Comparison of ENCODE assay signal across 26 cellular contexts in the genomic region with DNA sequence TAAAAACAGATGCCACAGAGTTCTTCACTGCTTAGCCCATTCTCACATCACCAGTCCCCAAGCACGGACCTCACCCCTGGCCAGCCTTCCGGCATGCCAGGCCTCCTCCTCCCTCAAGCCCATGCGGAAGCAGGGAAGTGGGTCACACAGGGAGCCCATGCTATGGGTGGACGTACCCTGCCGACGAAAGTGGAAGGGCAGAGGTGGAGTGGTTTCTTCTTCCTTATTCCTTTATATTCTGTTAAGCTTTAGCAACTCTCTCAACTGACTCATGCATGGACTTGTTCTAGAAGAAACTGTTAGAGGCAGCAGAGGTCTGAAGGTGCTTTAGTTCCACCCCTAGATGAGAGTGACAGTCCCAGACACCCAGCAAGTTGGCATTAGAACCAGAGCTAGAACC.
DNase-seq lines count a peak whose midpoint lies in the region; ATAC-seq, FAIRE-seq and TF ChIP-seq lines count a peak whose summit lies in the region.
"Had no signal": no experiment of that assay in that cellular context is flagged by ENCODE, and none has a peak within 500 bp of the region (broad histone marks: within the 10 kb centered on the region; RNA-seq: fewer than 3 reads in every experiment).

No MANE protein-coding gene starts in this region.

- peak; percentile 74 for ATAC-seq in esophagus mucosa
- ATAC-seq in naive thymus-derived CD4-positive, alpha-beta T cell, result peak; percentile 64
- ATAC-seq in activated CD8-positive, alpha-beta memory T cell treated with anti-CD3 and anti-CD28 coated beads, Interleukin-2, amount 10 ng/mL, durations not matched to agents 7 days and 5 days, result no peak
- ATAC-seq: right cardiac atrium had no signal

- peak overlapping the region in 1 of 9 donors; percentile 50 for H3K27ac Mint-ChIP-seq in naive thymus-derived CD4-positive, alpha-beta T cell
- no peak overlapping the region for H3K27ac Mint-ChIP-seq in activated CD8-positive, alpha-beta memory T cell treated with anti-CD3 and anti-CD28 coated beads, Interleukin-2, amount 10 ng/mL, durations not matched to agents 7 days and 5 days
- H3K27ac Mint-ChIP-seq: activated naive CD4-positive, alpha-beta T cell treated with anti-CD3 and anti-CD28 coated beads, Interleukin-2, amount 50 U/mL, for 24 hours; activated T-helper 1 cell treated with anti-CD3 and anti-CD28 coated beads, Interleukin-12 subunit alpha, Interleukin-12 subunit beta, Interleukin-2, Interleukin-4 antibody, amounts not matched to agents 30 ng/mL and 10 ng/mL and 1 ng/mL, durations not matched to agents 14 hours and 24 hours and 36 hours; type B pancreatic cell had no signal

- no peaks in the 10 kb centered on the region for H3K9me3 ChIP-seq in naive thymus-derived CD4-positive, alpha-beta T cell (ENCODE audit: control insufficient read depth in 2 of 3, low read length in 3 of 3)
- H3K9me3 ChIP-seq: colonic mucosa, MG63, Peyer's patch had no signal

- no peak for FAIRE-seq in GM12891 (lab: Jason Lieb, UNC)
- FAIRE-seq: GM18507, islet of Langerhans had no signal

- no peak overlapping the region for H3K27ac ChIP-seq in naive thymus-derived CD4-positive, alpha-beta T cell (ENCODE audit: low read depth, low read length)
- H3K27ac ChIP-seq: C4-2B, cardiac muscle cell, colonic mucosa, Peyer's patch had no signal

- H3K4me3 Mint-ChIP-seq in naive thymus-derived CD4-positive, alpha-beta T cell, result no peak overlapping the region
- H3K4me3 Mint-ChIP-seq in activated CD8-positive, alpha-beta memory T cell treated with anti-CD3 and anti-CD28 coated beads, Interleukin-2, amount 10 ng/mL, durations not matched to agents 7 days and 5 days, result no peak overlapping the region
- H3K4me3 Mint-ChIP-seq: activated naive CD4-positive, alpha-beta T cell treated with anti-CD3 and anti-CD28 coated beads, Interleukin-2, amount 50 U/mL, for 24 hours; activated T-helper 1 cell treated with anti-CD3 and anti-CD28 coated beads, Interleukin-12 subunit alpha, Interleukin-12 subunit beta, Interleukin-2, Interleukin-4 antibody, amounts not matched to agents 30 ng/mL and 10 ng/mL and 1 ng/mL, durations not matched to agents 14 hours and 24 hours and 36 hours; neural crest cell; type B pancreatic cell had no signal

- intact Hi-C loops in naive thymus-derived CD4-positive, alpha-beta T cell (cut with micrococcal nuclease), result no loop called here

- no peaks in the 10 kb centered on the region for H3K27me3 ChIP-seq in naive thymus-derived CD4-positive, alpha-beta T cell (ENCODE audit: control insufficient read depth in 2 of 2, insufficient read depth in 2 of 2, low read length in 2 of 2)
- H3K27me3 ChIP-seq: cardiac muscle cell, colonic mucosa, MG63, Peyer's patch had no signal

- H3K4me1 Mint-ChIP-seq in naive thymus-derived CD4-positive, alpha-beta T cell, result peaks cover 8 to 30% (median 28%) of the 10 kb centered on the region in 7 donors
- H3K4me1 Mint-ChIP-seq in activated CD8-positive, alpha-beta memory T cell treated with anti-CD3 and anti-CD28 coated beads, Interleukin-2, amount 10 ng/mL, durations not matched to agents 7 days and 5 days, result peaks cover 14% of the 10 kb centered on the region
- H3K4me1 Mint-ChIP-seq: neural crest cell had no signal

- TF ChIP-seq POLR2A in GM12891 (IDR thresholded peaks at IDR 0.05; ENCODE audit: low read depth, low read length), result no peak

- H3K9me3 Mint-ChIP-seq in naive thymus-derived CD4-positive, alpha-beta T cell, result peaks cover 0 to 8% (median 0%) of the 10 kb centered on the region in 11 donors
- no peaks in the 10 kb centered on the region for H3K9me3 Mint-ChIP-seq in activated CD8-positive, alpha-beta memory T cell treated with anti-CD3 and anti-CD28 coated beads, Interleukin-2, amount 10 ng/mL, durations not matched to agents 7 days and 5 days (ENCODE audit: low read depth)
- H3K9me3 Mint-ChIP-seq: activated naive CD4-positive, alpha-beta T cell treated with anti-CD3 and anti-CD28 coated beads, Interleukin-2, amount 50 U/mL, for 24 hours; activated T-helper 1 cell treated with anti-CD3 and anti-CD28 coated beads, Interleukin-12 subunit alpha, Interleukin-12 subunit beta, Interleukin-2, Interleukin-4 antibody, amounts not matched to agents 30 ng/mL and 10 ng/mL and 1 ng/mL, durations not matched to agents 14 hours and 24 hours and 36 hours; neural crest cell; type B pancreatic cell had no signal

- peaks cover 0 to 9% of the 10 kb centered on the region in 2 donors for H3K4me1 ChIP-seq in naive thymus-derived CD4-positive, alpha-beta T cell (ENCODE audit: control insufficient read depth in 2 of 2, insufficient read depth in 2 of 2, low read length in 2 of 2)

- peaks cover 0 to 3% (median 0%) of the 10 kb centered on the region in 5 donors for H3K36me3 Mint-ChIP-seq in naive thymus-derived CD4-positive, alpha-beta T cell
- H3K36me3 Mint-ChIP-seq in activated CD8-positive, alpha-beta memory T cell treated with anti-CD3 and anti-CD28 coated beads, Interleukin-2, amount 10 ng/mL, durations not matched to agents 7 days and 5 days, result no peaks in the 10 kb centered on the region
- H3K36me3 Mint-ChIP-seq: activated naive CD4-positive, alpha-beta T cell treated with anti-CD3 and anti-CD28 coated beads, Interleukin-2, amount 50 U/mL, for 24 hours; type B pancreatic cell had no signal

- H3K4me3 ChIP-seq in naive thymus-derived CD4-positive, alpha-beta T cell (ENCODE audit: low read length), result no peak overlapping the region
- H3K4me3 ChIP-seq: cardiac muscle cell, colonic mucosa, MG63, Peyer's patch had no signal

- no peaks in the 10 kb centered on the region for H3K36me3 ChIP-seq in naive thymus-derived CD4-positive, alpha-beta T cell (ENCODE audit: control insufficient read depth in 2 of 3, insufficient read depth in 3 of 3, low read length in 3 of 3)
- H3K36me3 ChIP-seq: cardiac muscle cell, colonic mucosa, MG63, Peyer's patch had no signal

- CTCF ChIA-PET in naive thymus-derived CD4-positive, alpha-beta T cell (lab: Charles Lee), result interaction anchor here (0.5 kb wide), 1 partner anchor 151 kb away, joined by 3 read pairs; no protein-coding TSS in a partner anchor
- CTCF ChIA-PET in activated CD8-positive, alpha-beta memory T cell treated with anti-CD3 and anti-CD28 coated beads, Interleukin-2, amount 10 ng/mL, durations not matched to agents 7 days and 5 days (lab: Charles Lee), result interaction anchor here (1.8 kb wide), 1 partner anchor 11 kb away, joined by 9 read pairs; no protein-coding TSS in a partner anchor

- H3K27me3 Mint-ChIP-seq in naive thymus-derived CD4-positive, alpha-beta T cell, result peaks cover 0 to 46% (median 7%) of the 10 kb centered on the region in 5 donors
- H3K27me3 Mint-ChIP-seq in activated CD8-positive, alpha-beta memory T cell treated with anti-CD3 and anti-CD28 coated beads, Interleukin-2, amount 10 ng/mL, durations not matched to agents 7 days and 5 days, result peaks cover 48% of the 10 kb centered on the region
- H3K27me3 Mint-ChIP-seq: activated naive CD4-positive, alpha-beta T cell treated with anti-CD3 and anti-CD28 coated beads, Interleukin-2, amount 50 U/mL, for 24 hours had no signal

- POLR2A ChIA-PET in naive thymus-derived CD4-positive, alpha-beta T cell (lab: Charles Lee), result interaction anchor here (1.2 kb wide), 1 partner anchor 35 kb away, joined by 3 read pairs; no protein-coding TSS in a partner anchor

- peak; percentile 76 for DNase-seq in CD1c-positive myeloid dendritic cell (ENCODE audit: extremely low spot score)
- peak; percentile 62 for DNase-seq in NOMO-1 treated with dmso at 0.1 percent for 144 hours (lab: John Stamatoyannopoulos, UW; ENCODE audit: unreplicated experiment)
- DNase-seq in naive thymus-derived CD4-positive, alpha-beta T cell, result no peak
- no peak for DNase-seq in NCI-H1436 treated with DMSO at 0.1 percent for 48 hours (lab: John Stamatoyannopoulos, UW)
- DNase-seq in NCI-H128 (lab: John Stamatoyannopoulos, UW; ENCODE audit: unreplicated experiment), result no peak
- DNase-seq in activated CD8-positive, alpha-beta memory T cell treated with anti-CD3 and anti-CD28 coated beads, Interleukin-2, amount 10 ng/mL, durations not matched to agents 7 days and 5 days, result no peak
- DNase-seq in GM12891 (ENCODE audit: insufficient read length, low spot score), result no peak
- DNase-seq: activated CD4-positive, CD25-positive, alpha-beta regulatory T cell; colonic mucosa; KBM-7; MG63; NCI-H510A; SHP77 treated with DMSO at 0.1 percent for 48 hours; stimulated activated CD4-positive, alpha-beta T cell treated with anti-CD3 and anti-CD28 coated beads, Interleukin-2, amount 100 ng/mL, for 48 hours; T-helper 1 cell had no signal

TF ChIP-seq in GM12891, 5 proteins besides CTCF, POLR2A, EP300 and RAD21:
- no peak for TF ChIP-seq TAF1 (IDR thresholded peaks at IDR 0.05; ENCODE audit: low read depth, low read length)
- TF ChIP-seq PAX5 (IDR thresholded peaks at IDR 0.05; ENCODE audit: insufficient read depth, low read length, severe bottlenecking), result no peak
- TF ChIP-seq POLR2AphosphoS5 (IDR thresholded peaks at IDR 0.05; ENCODE audit: low read depth, low read length), result no peak
- no peak for TF ChIP-seq SPI1 (IDR thresholded peaks at IDR 0.05; ENCODE audit: low read depth, low read length)
- TF ChIP-seq POU2F2 (IDR thresholded peaks at IDR 0.05; ENCODE audit: low read depth, low read length), result no peak
TF ChIP-seq in GM12891: peak in this region for 0.

Comparison
In these comparisons a context has a peak if more than half of its experiments do, and no peak if none do; other contexts are left out.
1. DNase-seq: peak in CD1c-positive myeloid dendritic cell (single experiment) and NOMO-1 treated with dmso at 0.1 percent for 144 hours (single experiment); none in naive thymus-derived CD4-positive, alpha-beta T cell (0 of 9), NCI-H1436 treated with DMSO at 0.1 percent for 48 hours (single experiment), NCI-H128 (single experiment), activated CD8-positive, alpha-beta memory T cell treated with anti-CD3 and anti-CD28 coated beads, Interleukin-2, amount 10 ng/mL, durations not matched to agents 7 days and 5 days (single experiment) and GM12891 (single experiment).